9 cellular contexts compared by ENCODE assay signal in genomic region chr2:85600951-85601770, GRCh38. TPM values are rescaled to one million over a fixed set of nuclear protein-coding genes. Genes with fewer than 3 reads are reported as not detected.
DNase-seq lines count a peak whose midpoint lies in the region; ATAC-seq and TF ChIP-seq lines count a peak whose summit lies in the region.
"Had no signal": no experiment of that assay in that cellular context is flagged by ENCODE, and none has a peak within 500 bp of the region (broad histone marks: within the 10 kb centered on the region; RNA-seq: fewer than 3 reads in every experiment).

No MANE protein-coding gene starts in this region.

- peaks cover 26% of the 10 kb centered on the region for H3K79me2 ChIP-seq in smooth muscle cell (ENCODE audit: low read depth)

- H3K9me3 Mint-ChIP-seq in HFFc6: no peaks in the 10 kb centered on the region
- no peaks in the 10 kb centered on the region for H3K9me3 Mint-ChIP-seq in activated naive CD8-positive, alpha-beta T cell treated with anti-CD3 and anti-CD28 coated beads, Interleukin-2, amount 10 ng/mL, durations not matched to agents 7 days and 5 days

- H3K27me3 ChIP-seq in smooth muscle cell (ENCODE audit: low read depth): no peaks in the 10 kb centered on the region

- peaks cover 4% of the 10 kb centered on the region for H3K27me3 Mint-ChIP-seq in HFFc6 (ENCODE audit: insufficient read depth)
- no peaks in the 10 kb centered on the region for H3K27me3 Mint-ChIP-seq in activated naive CD8-positive, alpha-beta T cell treated with anti-CD3 and anti-CD28 coated beads, Interleukin-2, amount 10 ng/mL, durations not matched to agents 7 days and 5 days

- peaks cover 49% of the 10 kb centered on the region for H3K4me1 Mint-ChIP-seq in HFFc6 (ENCODE audit: low read depth)
- peaks cover 23% of the 10 kb centered on the region for H3K4me1 Mint-ChIP-seq in activated naive CD8-positive, alpha-beta T cell treated with anti-CD3 and anti-CD28 coated beads, Interleukin-2, amount 10 ng/mL, durations not matched to agents 7 days and 5 days

- no peaks in the 10 kb centered on the region for H3K36me3 Mint-ChIP-seq in HFFc6 (ENCODE audit: low read depth)
- peaks cover 2% of the 10 kb centered on the region for H3K36me3 Mint-ChIP-seq in activated naive CD8-positive, alpha-beta T cell treated with anti-CD3 and anti-CD28 coated beads, Interleukin-2, amount 10 ng/mL, durations not matched to agents 7 days and 5 days

- WGBS in smooth muscle cell (ENCODE audit: low lambda C conversion rate): 89% methylated on average over 6 of the region's 6 CpGs

- H3K9ac ChIP-seq in smooth muscle cell (ENCODE audit: low read depth): no peak overlapping the region

- H2AFZ ChIP-seq in smooth muscle cell (ENCODE audit: low read depth): no peak overlapping the region

- H3K4me3 Mint-ChIP-seq in HFFc6: peak overlapping the region; percentile 89
- H3K4me3 Mint-ChIP-seq in activated naive CD8-positive, alpha-beta T cell treated with anti-CD3 and anti-CD28 coated beads, Interleukin-2, amount 10 ng/mL, durations not matched to agents 7 days and 5 days: peak overlapping the region; percentile 75

- H3K4me3 ChIP-seq in iPS-18c (ENCODE audit: insufficient read depth, low read depth, low read length) (peak overlapping the region; percentile 73), smooth muscle cell (peak overlapping the region; percentile 71)

- DNase-seq in HFFc6 (no peak), smooth muscle cell (lab: John Stamatoyannopoulos, UW; ENCODE audit: unreplicated experiment) (no peak), A172 (ENCODE audit: low spot score) (no peak), D341Med (ENCODE audit: low spot score) (no peak)
- no peak for DNase-seq in activated naive CD8-positive, alpha-beta T cell treated with anti-CD3 and anti-CD28 coated beads, Interleukin-2, amount 10 ng/mL, durations not matched to agents 7 days and 5 days
- DNase-seq: NCI-H1092 treated with DMSO at 0.1 percent for 48 hours had no signal

- peak overlapping the region; percentile 95 for H3K4me2 ChIP-seq in smooth muscle cell

- no peak for ATAC-seq in activated naive CD8-positive, alpha-beta T cell treated with anti-CD3 and anti-CD28 coated beads, Interleukin-2, amount 10 ng/mL, durations not matched to agents 7 days and 5 days (ENCODE audit: low read depth)
- ATAC-seq in GM18520 (IDR thresholded peaks at IDR 0.05; ENCODE audit: unreplicated experiment) (no peak), GM18502 (IDR thresholded peaks at IDR 0.05; ENCODE audit: poor library complexity, unreplicated experiment) (no peak)

- POLR2A ChIA-PET in activated naive CD8-positive, alpha-beta T cell treated with anti-CD3 and anti-CD28 coated beads, Interleukin-2, amount 10 ng/mL, durations not matched to agents 7 days and 5 days (lab: Charles Lee): interaction anchor here (0.7 to 2.1 kb wide), 4 partner anchors 11 to 40 kb away, joined by 3 to 8 read pairs (median 4); partner anchors contain the start of genes C2orf68 and GGCX

- H3K27ac ChIP-seq in smooth muscle cell (ENCODE audit: low read depth): no peak overlapping the region

- no peak overlapping the region for H3K27ac Mint-ChIP-seq in HFFc6
- no peak overlapping the region for H3K27ac Mint-ChIP-seq in activated naive CD8-positive, alpha-beta T cell treated with anti-CD3 and anti-CD28 coated beads, Interleukin-2, amount 10 ng/mL, durations not matched to agents 7 days and 5 days

- no peaks in the 10 kb centered on the region for H3F3A ChIP-seq in smooth muscle cell (ENCODE audit: low read depth)

- H4K20me1 ChIP-seq in smooth muscle cell (ENCODE audit: low read depth): peaks cover 19% of the 10 kb centered on the region

- H3K9me3 ChIP-seq in iPS-18c (ENCODE audit: control insufficient read depth, insufficient read depth, low read length) (no peaks in the 10 kb centered on the region), smooth muscle cell (replicated peaks; ENCODE audit: low read depth) (no peaks in the 10 kb centered on the region)

- H3K36me3 ChIP-seq in smooth muscle cell (ENCODE audit: low read depth): no peaks in the 10 kb centered on the region

- TF ChIP-seq CTCF in HFFc6 (IDR thresholded peaks at IDR 0.05): no peak
- no peak for TF ChIP-seq CTCF in smooth muscle cell (IDR thresholded peaks at IDR 0.05; ENCODE audit: borderline replicate concordance, insufficient read depth, poor library complexity, severe bottlenecking)

- H3K4me1 ChIP-seq in smooth muscle cell (ENCODE audit: low read depth): peaks cover 14% of the 10 kb centered on the region

RNA-seq across cellular contexts. Expression of gene TMEM150A, which starts 1.3 kb away (rescaled TPM):
- total RNA-seq in HFFc6 (2021; fragmentation: NEBNext Ultra II Directional; extraction: Animal tissue kit (Norgen Biotek cat#: 25700)): 10 to 100 TPM; 10.3 to 20.4 (median 12.7) TPM
- total RNA-seq in activated naive CD8-positive, alpha-beta T cell treated with anti-CD3 and anti-CD28 coated beads, Interleukin-2, amount 10 ng/mL, durations not matched to agents 7 days and 5 days: 1 to 10 TPM; 5.3 to 7.0 TPM
- total RNA-seq in smooth muscle cell: 7.7 and 9.1 TPM in 2 replicates
- 20.0 and 24.1 TPM in 2 replicates for polyA plus RNA-seq in smooth muscle cell
- 9.8 and 11.7 TPM in 2 replicates for total RNA-seq in A172 (2014; rRNA removed; shearing (Covaris generic))

RNA-seq across cellular contexts. Expression of gene RNF181, which starts 5.6 kb away (rescaled TPM):
- total RNA-seq in HFFc6 (2021; fragmentation: NEBNext Ultra II Directional; extraction: Animal tissue kit (Norgen Biotek cat#: 25700)): 100 to 1,000 TPM; 121 to 160 (median 146) TPM
- total RNA-seq in activated naive CD8-positive, alpha-beta T cell treated with anti-CD3 and anti-CD28 coated beads, Interleukin-2, amount 10 ng/mL, durations not matched to agents 7 days and 5 days: 10 to 100 TPM; 96.4 to 97.4 TPM
- total RNA-seq in smooth muscle cell: 167 and 195 TPM in 2 replicates
- 316 and 328 TPM in 2 replicates for polyA plus RNA-seq in smooth muscle cell
- total RNA-seq in A172 (2014; rRNA removed; shearing (Covaris generic)): 262 and 285 TPM in 2 replicates

RNA-seq across cellular contexts. Expression of gene C2orf68, which starts 10.7 kb away (rescaled TPM):
- total RNA-seq in HFFc6 (2021; fragmentation: NEBNext Ultra II Directional; extraction: Animal tissue kit (Norgen Biotek cat#: 25700)): 10 to 100 TPM; 13.7 to 17.6 (median 16.0) TPM
- total RNA-seq in activated naive CD8-positive, alpha-beta T cell treated with anti-CD3 and anti-CD28 coated beads, Interleukin-2, amount 10 ng/mL, durations not matched to agents 7 days and 5 days: 10 to 100 TPM; 54.7 to 61.2 TPM
- 7.9 and 9.1 TPM in 2 replicates for total RNA-seq in smooth muscle cell
- polyA plus RNA-seq in smooth muscle cell: 10.1 and 11.6 TPM in 2 replicates
- total RNA-seq in A172 (2014; rRNA removed; shearing (Covaris generic)): 26.7 and 27.2 TPM in 2 replicates

RNA-seq across cellular contexts. Expression of gene USP39, which starts 14.8 kb away (rescaled TPM):
- total RNA-seq in HFFc6 (2021; fragmentation: NEBNext Ultra II Directional; extraction: Animal tissue kit (Norgen Biotek cat#: 25700)): 10 to 100 TPM; 44.1 to 49.2 (median 47.4) TPM
- total RNA-seq in activated naive CD8-positive, alpha-beta T cell treated with anti-CD3 and anti-CD28 coated beads, Interleukin-2, amount 10 ng/mL, durations not matched to agents 7 days and 5 days: 10 to 100 TPM; 72.8 to 75.2 TPM
- 58.5 and 74.3 TPM in 2 replicates for total RNA-seq in smooth muscle cell
- 39.5 and 45.9 TPM in 2 replicates for polyA plus RNA-seq in smooth muscle cell
- total RNA-seq in A172 (2014; rRNA removed; shearing (Covaris generic)): 106 and 136 TPM in 2 replicates

RNA-seq across cellular contexts. Expression of gene VAMP5, which starts 16.9 kb away (rescaled TPM):
- total RNA-seq in HFFc6 (2021; fragmentation: NEBNext Ultra II Directional; extraction: Animal tissue kit (Norgen Biotek cat#: 25700)): 10 to 100 TPM; 51.2 to 84.2 (median 71.4) TPM
- total RNA-seq in activated naive CD8-positive, alpha-beta T cell treated with anti-CD3 and anti-CD28 coated beads, Interleukin-2, amount 10 ng/mL, durations not matched to agents 7 days and 5 days: 10 to 100 TPM; 66.7 to 70.8 TPM
- 5.0 and 6.6 TPM in 2 replicates for total RNA-seq in smooth muscle cell
- polyA plus RNA-seq in smooth muscle cell: 35.0 and 35.9 TPM in 2 replicates
- total RNA-seq in A172 (2014; rRNA removed; shearing (Covaris generic)): 36.2 and 51.0 TPM in 2 replicates
